In the genomic region with DNA sequence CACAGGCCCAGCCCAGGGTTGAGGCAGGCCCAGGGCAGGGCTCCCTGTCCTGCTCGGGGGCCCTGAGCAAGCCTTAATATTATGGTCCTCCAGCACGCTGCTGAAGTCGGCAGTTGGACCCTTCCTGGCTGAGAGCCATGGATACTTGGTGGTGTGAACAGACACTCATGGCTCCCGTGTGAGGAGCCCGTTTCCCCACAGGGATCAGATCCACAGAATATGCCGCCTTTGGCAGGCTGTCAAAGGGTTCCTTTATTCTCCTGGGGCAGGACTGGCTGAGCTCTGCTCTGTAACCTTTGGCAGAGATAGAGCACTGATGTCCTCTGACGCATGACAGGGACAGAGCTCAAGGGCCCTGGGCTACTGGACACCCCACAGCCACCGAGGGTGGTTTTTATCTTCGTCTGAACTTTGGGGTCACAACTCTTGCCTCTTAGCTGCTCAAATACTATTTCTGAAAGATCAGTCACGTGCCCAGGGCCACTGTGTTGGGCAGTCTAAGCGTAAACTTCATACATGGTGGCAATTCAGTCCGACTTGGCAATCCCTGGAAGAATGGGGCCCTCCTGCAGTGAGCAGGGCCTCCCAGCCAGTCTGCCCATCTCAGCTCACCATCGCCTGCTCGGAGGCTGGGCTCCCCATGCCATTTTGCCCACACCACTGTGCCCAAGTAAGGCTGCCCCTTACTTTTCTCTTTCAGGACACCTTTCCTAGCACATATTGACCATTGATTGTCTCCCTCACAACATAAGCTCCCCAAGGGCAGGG, we compare ENCODE assay signal across 3 cellular contexts.
TF ChIP-seq lines count a peak whose summit lies in the region.

No MANE protein-coding gene starts in this region.

TF ChIP-seq in SK-N-SH, 30 proteins besides CTCF, POLR2A, EP300 and RAD21:
- TF ChIP-seq SMC3 (IDR thresholded peaks at IDR 0.05; ENCODE audit: low read depth, low read length) (no peak), RCOR1 (IDR thresholded peaks at IDR 0.05; ENCODE audit: low read length) (0 out of 2 replicates have a peak, but pooled peaks have one; percentile 9), GATA2 (CRISPR knock-in tag; IDR thresholded peaks at IDR 0.05) (peak; percentile 16; the same call in 1 of the 2 replicates)

TF ChIP-seq in SK-N-SH treated with all-trans-retinoic acid at 6 μM for 48 hours, 23 proteins besides CTCF, POLR2A, EP300 and RAD21:
- TF ChIP-seq GLIS3 (CRISPR knock-in tag; IDR thresholded peaks at IDR 0.05) (no peak), PATZ1 (CRISPR knock-in tag; IDR thresholded peaks at IDR 0.05; ENCODE audit: borderline replicate concordance) (no peak), SNAI2 (CRISPR knock-in tag; IDR thresholded peaks at IDR 0.05) (no peak), ZC3H10 (CRISPR knock-in tag; IDR thresholded peaks at IDR 0.05) (no peak), ZNF70 (CRISPR knock-in tag; IDR thresholded peaks at IDR 0.05) (no peak), ZNF8 (CRISPR knock-in tag; IDR thresholded peaks at IDR 0.05) (no peak), ISL1 (CRISPR knock-in tag; IDR thresholded peaks at IDR 0.05) (no peak), TOX (CRISPR knock-in tag; IDR thresholded peaks at IDR 0.05; ENCODE audit: borderline replicate concordance) (no peak), OSR1 (CRISPR knock-in tag; IDR thresholded peaks at IDR 0.05) (no peak), ARNTL (CRISPR knock-in tag; IDR thresholded peaks at IDR 0.05; ENCODE audit: borderline replicate concordance, low read depth) (no peak)
- TF ChIP-seq, protein P1, sequence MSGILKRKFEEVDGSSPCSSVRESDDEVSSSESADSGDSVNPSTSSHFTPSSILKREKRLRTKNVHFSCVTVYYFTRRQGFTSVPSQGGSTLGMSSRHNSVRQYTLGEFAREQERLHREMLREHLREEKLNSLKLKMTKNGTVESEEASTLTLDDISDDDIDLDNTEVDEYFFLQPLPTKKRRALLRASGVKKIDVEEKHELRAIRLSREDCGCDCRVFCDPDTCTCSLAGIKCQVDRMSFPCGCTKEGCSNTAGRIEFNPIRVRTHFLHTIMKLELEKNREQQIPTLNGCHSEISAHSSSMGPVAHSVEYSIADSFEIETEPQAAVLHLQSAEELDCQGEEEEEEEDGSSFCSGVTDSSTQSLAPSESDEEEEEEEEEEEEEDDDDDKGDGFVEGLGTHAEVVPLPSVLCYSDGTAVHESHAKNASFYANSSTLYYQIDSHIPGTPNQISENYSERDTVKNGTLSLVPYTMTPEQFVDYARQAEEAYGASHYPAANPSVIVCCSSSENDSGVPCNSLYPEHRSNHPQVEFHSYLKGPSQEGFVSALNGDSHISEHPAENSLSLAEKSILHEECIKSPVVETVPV (CRISPR knock-in tag; IDR thresholded peaks at IDR 0.05) = no peak
TF ChIP-seq in SK-N-SH treated with all-trans-retinoic acid at 6 μM for 48 hours: peak in this region for 0.

TF ChIP-seq in HepG2, 621 proteins besides CTCF, POLR2A, EP300 and RAD21 (continues in another document):
- TF ChIP-seq, protein P2, sequence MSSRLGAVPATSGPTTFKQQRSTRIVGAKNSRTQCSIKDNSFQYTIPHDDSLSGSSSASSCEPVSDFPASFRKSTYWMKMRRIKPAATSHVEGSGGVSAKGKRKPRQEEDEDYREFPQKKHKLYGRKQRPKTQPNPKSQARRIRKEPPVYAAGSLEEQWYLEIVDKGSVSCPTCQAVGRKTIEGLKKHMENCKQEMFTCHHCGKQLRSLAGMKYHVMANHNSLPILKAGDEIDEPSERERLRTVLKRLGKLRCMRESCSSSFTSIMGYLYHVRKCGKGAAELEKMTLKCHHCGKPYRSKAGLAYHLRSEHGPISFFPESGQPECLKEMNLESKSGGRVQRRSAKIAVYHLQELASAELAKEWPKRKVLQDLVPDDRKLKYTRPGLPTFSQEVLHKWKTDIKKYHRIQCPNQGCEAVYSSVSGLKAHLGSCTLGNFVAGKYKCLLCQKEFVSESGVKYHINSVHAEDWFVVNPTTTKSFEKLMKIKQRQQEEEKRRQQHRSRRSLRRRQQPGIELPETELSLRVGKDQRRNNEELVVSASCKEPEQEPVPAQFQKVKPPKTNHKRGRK (CRISPR knock-in tag; IDR thresholded peaks at IDR 0.05) = no peak; the same call in 1 of the 2 replicates
- TF ChIP-seq TCF12 (IDR thresholded peaks at IDR 0.05) (no peak), TCF12 (CRISPR knock-in tag; IDR thresholded peaks at IDR 0.05) (no peak), SRSF9 (IDR thresholded peaks at IDR 0.05; ENCODE audit: borderline replicate concordance, insufficient read depth, low read depth, low read length, poor library complexity, severe bottlenecking) (no peak), DMAP1 (CRISPR knock-in tag; IDR thresholded peaks at IDR 0.05) (0 out of 2 replicates have a peak, but pooled peaks have one; percentile 45), RFX5 (IDR thresholded peaks at IDR 0.05; ENCODE audit: low read depth, low read length) (0 out of 2 replicates have a peak, but pooled peaks have one; percentile 31), ZNF660 (CRISPR knock-in tag; IDR thresholded peaks at IDR 0.05; ENCODE audit: borderline replicate concordance, low read depth) (no peak), NFKB2 (CRISPR knock-in tag; IDR thresholded peaks at IDR 0.05; ENCODE audit: borderline replicate concordance) (0 out of 2 replicates have a peak, but pooled peaks have one; percentile 27), RCOR2 (CRISPR knock-in tag; IDR thresholded peaks at IDR 0.05) (peak; percentile 63; the same call in 1 of the 2 replicates), ZNF589 (CRISPR knock-in tag; conservative IDR thresholded peaks at IDR 0.05) (no peak), ZFP62 (CRISPR knock-in tag; IDR thresholded peaks at IDR 0.05) (no peak), ZNF432 (CRISPR knock-in tag; IDR thresholded peaks at IDR 0.05; ENCODE audit: borderline replicate concordance) (no peak), MLLT10 (CRISPR knock-in tag; IDR thresholded peaks at IDR 0.05) (no peak), FOSL2 (CRISPR knock-in tag; IDR thresholded peaks at IDR 0.05) (peak; percentile 47), GPN1 (CRISPR knock-in tag; IDR thresholded peaks at IDR 0.05; ENCODE audit: borderline replicate concordance) (no peak), CBX5 (CRISPR knock-in tag; IDR thresholded peaks at IDR 0.05; ENCODE audit: borderline replicate concordance) (no peak), KDM2A (CRISPR knock-in tag; IDR thresholded peaks at IDR 0.05; ENCODE audit: borderline replicate concordance, low read depth) (no peak; the same call in 1 of the 2 replicates), KLF6 (CRISPR knock-in tag; IDR thresholded peaks at IDR 0.05) (no peak), RBM39 (IDR thresholded peaks at IDR 0.05; ENCODE audit: low read depth, low read length, poor library complexity, severe bottlenecking) (peak; percentile 29), TBX3 (IDR thresholded peaks at IDR 0.05; ENCODE audit: borderline replicate concordance) (0 out of 2 replicates have a peak, but pooled peaks have one; percentile 18), ATF7-NPFF (CRISPR knock-in tag; IDR thresholded peaks at IDR 0.05; ENCODE audit: low read depth) (no peak), ZNF225 (CRISPR knock-in tag; IDR thresholded peaks at IDR 0.05) (no peak), ZNF331 (CRISPR knock-in tag; IDR thresholded peaks at IDR 0.05) (peak; percentile 92), ZNF576 (CRISPR knock-in tag; IDR thresholded peaks at IDR 0.05) (no peak), BCL6 (CRISPR knock-in tag; IDR thresholded peaks at IDR 0.05) (peak; percentile 60; the same call in 1 of the 2 replicates), ZNF777 (CRISPR knock-in tag; IDR thresholded peaks at IDR 0.05) (no peak), BORCS8-MEF2B (CRISPR knock-in tag; IDR thresholded peaks at IDR 0.05) (peak; percentile 70; the same call in 1 of the 2 replicates), DPF2 (CRISPR knock-in tag; IDR thresholded peaks at IDR 0.05; ENCODE audit: borderline replicate concordance, low read depth) (no peak; the same call in 1 of the 2 replicates), ZNF672 (CRISPR knock-in tag; IDR thresholded peaks at IDR 0.05) (no peak), BRD4 (CRISPR knock-in tag; IDR thresholded peaks at IDR 0.05) (peak; percentile 13; the same call in 1 of the 2 replicates), ZNF800 (CRISPR knock-in tag; IDR thresholded peaks at IDR 0.05) (0 out of 2 replicates have a peak, but pooled peaks have one; percentile 74)
- TF ChIP-seq, protein P3, sequence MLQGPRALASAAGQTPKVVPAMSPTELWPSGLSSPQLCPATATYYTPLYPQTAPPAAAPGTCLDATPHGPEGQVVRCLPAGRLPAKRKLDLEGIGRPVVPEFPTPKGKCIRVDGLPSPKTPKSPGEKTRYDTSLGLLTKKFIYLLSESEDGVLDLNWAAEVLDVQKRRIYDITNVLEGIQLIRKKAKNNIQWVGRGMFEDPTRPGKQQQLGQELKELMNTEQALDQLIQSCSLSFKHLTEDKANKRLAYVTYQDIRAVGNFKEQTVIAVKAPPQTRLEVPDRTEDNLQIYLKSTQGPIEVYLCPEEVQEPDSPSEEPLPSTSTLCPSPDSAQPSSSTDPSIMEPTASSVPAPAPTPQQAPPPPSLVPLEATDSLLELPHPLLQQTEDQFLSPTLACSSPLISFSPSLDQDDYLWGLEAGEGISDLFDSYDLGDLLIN (CRISPR knock-in tag; IDR thresholded peaks at IDR 0.05; ENCODE audit: borderline replicate concordance) = no peak
- TF ChIP-seq, protein P4, sequence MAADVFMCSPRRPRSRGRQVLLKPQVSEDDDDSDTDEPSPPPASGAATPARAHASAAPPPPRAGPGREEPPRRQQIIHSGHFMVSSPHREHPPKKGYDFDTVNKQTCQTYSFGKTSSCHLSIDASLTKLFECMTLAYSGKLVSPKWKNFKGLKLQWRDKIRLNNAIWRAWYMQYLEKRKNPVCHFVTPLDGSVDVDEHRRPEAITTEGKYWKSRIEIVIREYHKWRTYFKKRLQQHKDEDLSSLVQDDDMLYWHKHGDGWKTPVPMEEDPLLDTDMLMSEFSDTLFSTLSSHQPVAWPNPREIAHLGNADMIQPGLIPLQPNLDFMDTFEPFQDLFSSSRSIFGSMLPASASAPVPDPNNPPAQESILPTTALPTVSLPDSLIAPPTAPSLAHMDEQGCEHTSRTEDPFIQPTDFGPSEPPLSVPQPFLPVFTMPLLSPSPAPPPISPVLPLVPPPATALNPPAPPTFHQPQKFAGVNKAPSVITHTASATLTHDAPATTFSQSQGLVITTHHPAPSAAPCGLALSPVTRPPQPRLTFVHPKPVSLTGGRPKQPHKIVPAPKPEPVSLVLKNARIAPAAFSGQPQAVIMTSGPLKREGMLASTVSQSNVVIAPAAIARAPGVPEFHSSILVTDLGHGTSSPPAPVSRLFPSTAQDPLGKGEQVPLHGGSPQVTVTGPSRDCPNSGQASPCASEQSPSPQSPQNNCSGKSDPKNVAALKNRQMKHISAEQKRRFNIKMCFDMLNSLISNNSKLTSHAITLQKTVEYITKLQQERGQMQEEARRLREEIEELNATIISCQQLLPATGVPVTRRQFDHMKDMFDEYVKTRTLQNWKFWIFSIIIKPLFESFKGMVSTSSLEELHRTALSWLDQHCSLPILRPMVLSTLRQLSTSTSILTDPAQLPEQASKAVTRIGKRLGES (CRISPR knock-in tag; IDR thresholded peaks at IDR 0.05; ENCODE audit: borderline replicate concordance) = no peak
- TF ChIP-seq, protein P5, sequence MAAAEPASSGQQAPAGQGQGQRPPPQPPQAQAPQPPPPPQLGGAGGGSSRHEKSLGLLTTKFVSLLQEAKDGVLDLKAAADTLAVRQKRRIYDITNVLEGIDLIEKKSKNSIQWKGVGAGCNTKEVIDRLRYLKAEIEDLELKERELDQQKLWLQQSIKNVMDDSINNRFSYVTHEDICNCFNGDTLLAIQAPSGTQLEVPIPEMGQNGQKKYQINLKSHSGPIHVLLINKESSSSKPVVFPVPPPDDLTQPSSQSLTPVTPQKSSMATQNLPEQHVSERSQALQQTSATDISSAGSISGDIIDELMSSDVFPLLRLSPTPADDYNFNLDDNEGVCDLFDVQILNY (CRISPR knock-in tag; conservative IDR thresholded peaks at IDR 0.05) = no peak
